In genomic region chr13:75749407-75749806, GRCh38 we compare ENCODE assay signal across 14 cellular contexts.
A peak's percentile ranks its signal among the peaks of the same experiment; 100 is the strongest.
DNase-seq lines count a peak whose midpoint lies in the region; ATAC-seq and TF ChIP-seq lines count a peak whose summit lies in the region.
"Had no signal": no experiment of that assay in that cellular context is flagged by ENCODE, and none has a peak within 500 bp of the region (broad histone marks: within the 10 kb centered on the region; RNA-seq: fewer than 3 reads in every experiment).

No MANE protein-coding gene starts in this region.

- no peak overlapping the region for H3K4me3 ChIP-seq in BLaER1
- H3K4me3 ChIP-seq: SK-N-MC, spleen had no signal

- peak overlapping the region; percentile 68 for H3K4me2 ChIP-seq in BLaER1

- no peak for ATAC-seq in GM21447 (IDR thresholded peaks at IDR 0.05; ENCODE audit: unreplicated experiment)
- ATAC-seq: activated CD8-positive, alpha-beta T cell treated with anti-CD3 and anti-CD28 coated beads for 36 hours had no signal

- peaks cover 8% of the 10 kb centered on the region; the same call in 1 of the 2 replicates for H3K9me3 ChIP-seq in BLaER1

- no peaks in the 10 kb centered on the region for H4K20me1 ChIP-seq in BLaER1

- peaks cover 11% of the 10 kb centered on the region for H3K4me1 ChIP-seq in BLaER1
- H3K4me1 ChIP-seq: spleen had no signal

- DNase-seq in NCI-H1092 treated with DMSO at 0.1 percent for 48 hours (lab: John Stamatoyannopoulos, UW) (peak; percentile 33), astrocyte of the hippocampus (ENCODE audit: low read depth, low spot score) (peak; percentile 60), kidney tubule cell (ENCODE audit: low spot score) (peak; percentile 22), NCI-H774 (lab: John Stamatoyannopoulos, UW) (no peak), NCI-H146 treated with DMSO at 0.1 percent for 48 hours (lab: John Stamatoyannopoulos, UW; ENCODE audit: unreplicated experiment) (no peak), progenitor cell of endocrine pancreas (ENCODE audit: low spot score, unreplicated experiment) (no peak)
- DNase-seq: activated CD8-positive, alpha-beta T cell treated with anti-CD3 and anti-CD28 coated beads for 36 hours; erythroblast; GOT3; spleen had no signal

- no peak overlapping the region for H3K27ac ChIP-seq in BLaER1
- H3K27ac ChIP-seq: SK-N-MC, spleen had no signal

- peaks cover 17% of the 10 kb centered on the region for H3K9me3 Mint-ChIP-seq in progenitor cell of endocrine pancreas (ENCODE audit: low read depth)

- H3K27ac Mint-ChIP-seq in progenitor cell of endocrine pancreas: no peak overlapping the region
- H3K27ac Mint-ChIP-seq: activated CD8-positive, alpha-beta T cell treated with anti-CD3 and anti-CD28 coated beads for 36 hours; memory B cell had no signal

- peaks cover 1% of the 10 kb centered on the region for H3K36me3 Mint-ChIP-seq in progenitor cell of endocrine pancreas (ENCODE audit: insufficient read depth)

- H3K27me3 Mint-ChIP-seq in progenitor cell of endocrine pancreas: no peaks in the 10 kb centered on the region
- H3K27me3 Mint-ChIP-seq: activated CD8-positive, alpha-beta T cell treated with anti-CD3 and anti-CD28 coated beads for 36 hours; memory B cell had no signal

- no peaks in the 10 kb centered on the region for H3K36me3 ChIP-seq in BLaER1
- H3K36me3 ChIP-seq: spleen had no signal

- TF ChIP-seq CTCF in progenitor cell of endocrine pancreas (IDR thresholded peaks at IDR 0.05; ENCODE audit: unreplicated experiment): no peak

- H3K4me1 Mint-ChIP-seq in progenitor cell of endocrine pancreas (ENCODE audit: low read depth): no peaks in the 10 kb centered on the region

- H3K4me3 Mint-ChIP-seq in progenitor cell of endocrine pancreas (ENCODE audit: low read depth): no peak overlapping the region
- H3K4me3 Mint-ChIP-seq: activated CD8-positive, alpha-beta T cell treated with anti-CD3 and anti-CD28 coated beads for 36 hours; memory B cell had no signal

- H3K27me3 ChIP-seq in BLaER1: no peaks in the 10 kb centered on the region
- H3K27me3 ChIP-seq: spleen had no signal

- H3K9ac ChIP-seq in BLaER1: no peak overlapping the region

Comparison
In these comparisons a context has a peak if more than half of its experiments do, and no peak if none do; other contexts are left out.
1. DNase-seq: peak in NCI-H1092 treated with DMSO at 0.1 percent for 48 hours (single experiment), astrocyte of the hippocampus (single experiment) and kidney tubule cell (single experiment); none in NCI-H774 (single experiment), NCI-H146 treated with DMSO at 0.1 percent for 48 hours (single experiment) and progenitor cell of endocrine pancreas (single experiment).